1 cellular context compared by ENCODE assay signal in genomic region chr9:76292658-76293057, GRCh38.
TF ChIP-seq lines count a peak whose summit lies in the region.

No MANE protein-coding gene starts in this region.

TF ChIP-seq in HepG2, 621 proteins besides CTCF, POLR2A, EP300 and RAD21 (continued from another document):
- TF ChIP-seq ZNF879 (CRISPR knock-in tag; IDR thresholded peaks at IDR 0.05) (no peak), ZBTB8A (CRISPR knock-in tag; IDR thresholded peaks at IDR 0.05; ENCODE audit: borderline replicate concordance, low read depth) (no peak), ARNT (IDR thresholded peaks at IDR 0.05) (no peak), ZSCAN5A (CRISPR knock-in tag; IDR thresholded peaks at IDR 0.05; ENCODE audit: borderline replicate concordance) (no peak), ISX (CRISPR knock-in tag; conservative IDR thresholded peaks at IDR 0.05) (no peak)
TF ChIP-seq in HepG2: peak in this region for 0.
